Comparison of ENCODE assay signal across 8 cellular contexts in the genomic region with DNA sequence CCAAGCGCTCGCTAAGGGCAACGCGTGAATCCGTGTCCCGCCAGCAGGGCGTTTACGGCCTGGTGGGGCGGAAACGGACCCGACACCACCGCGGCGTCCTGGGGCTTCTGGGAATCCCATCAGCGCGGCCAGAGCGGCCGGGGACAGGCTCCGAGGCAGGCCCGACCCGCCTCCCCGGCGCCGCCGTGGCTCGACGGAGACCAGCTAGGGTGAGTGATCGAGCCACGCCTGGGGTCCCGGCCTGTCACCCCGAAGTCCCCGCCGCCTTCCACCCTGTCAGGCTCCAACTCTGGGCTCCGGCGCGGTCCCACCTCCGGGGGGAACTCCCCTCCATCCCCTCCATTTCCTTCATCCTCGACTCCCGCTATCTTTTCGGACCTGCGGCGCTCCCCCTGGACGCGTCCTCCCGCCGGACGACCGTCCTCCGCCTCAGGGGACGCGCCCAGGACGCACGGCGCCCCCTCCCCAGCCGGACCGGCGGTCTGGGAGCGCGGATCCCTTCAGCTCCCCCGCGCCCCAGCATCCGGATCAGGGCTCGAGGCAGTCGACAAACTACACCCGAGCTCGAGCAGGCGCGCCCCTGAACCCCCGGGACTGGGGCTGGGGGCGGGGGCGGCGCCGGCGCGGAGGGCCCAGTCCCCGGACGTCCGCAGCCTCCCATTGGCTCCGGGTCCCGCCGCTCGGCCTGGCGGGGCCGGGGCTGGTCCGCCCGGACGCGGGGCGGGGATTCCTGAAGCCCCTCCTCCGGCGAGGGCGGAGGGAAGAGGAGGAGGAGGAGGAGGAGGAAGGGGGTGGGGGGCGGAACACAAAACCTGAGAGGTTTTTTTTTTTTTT. TPM values are rescaled to one million over a fixed set of nuclear protein-coding genes. Genes with fewer than 3 reads are reported as not detected.
DNase-seq lines count a peak whose midpoint lies in the region; FAIRE-seq and TF ChIP-seq lines count a peak whose summit lies in the region.

No MANE protein-coding gene starts in this region.

- peak; percentile 83 for DNase-seq in H54 (ENCODE audit: insufficient read length, low spot score)
- peak; percentile 95 for DNase-seq in MG63
- peak; percentile 82 to 98 (median 88) for DNase-seq in activated naive CD4-positive, alpha-beta T cell (lab: John Stamatoyannopoulos, UW)
- peak; percentile 87 for DNase-seq in foreskin melanocyte
- DNase-seq in substantia nigra (lab: John Stamatoyannopoulos, UW) = peak; percentile 29 to 97 (median 85)

- no peak for TF ChIP-seq CTCF in neutrophil (IDR thresholded peaks at IDR 0.05)

- peak overlapping the region; percentile 89 for H3K27ac ChIP-seq in neutrophil
- H3K27ac ChIP-seq in substantia nigra (ENCODE audit: low read depth, low read length, poor library complexity, severe bottlenecking) = peak overlapping the region; percentile 93

- no peak for FAIRE-seq in H54 (lab: Jason Lieb, UNC)

- no peaks in the 10 kb centered on the region for H3K9me3 ChIP-seq in ES-I3 (ENCODE audit: control insufficient read depth, insufficient read depth, low read length)
- no peaks in the 10 kb centered on the region for H3K9me3 ChIP-seq in MG63
- no peaks in the 10 kb centered on the region for H3K9me3 ChIP-seq in neutrophil

- TF ChIP-seq POLR2A in H54 (IDR thresholded peaks at IDR 0.05; ENCODE audit: low read depth, low read length) (peak; percentile 67), Raji (IDR thresholded peaks at IDR 0.05; ENCODE audit: insufficient read depth, low read depth, low read length) (peak; percentile 80)

- peak overlapping the region; percentile 100 for H3K4me3 ChIP-seq in MG63
- peak overlapping the region; percentile 94 to 96 for H3K4me3 ChIP-seq in neutrophil (ENCODE audit: low read depth in 1 of 2, low read length in 1 of 2)

- peak overlapping the region; percentile 99 for H3K9ac ChIP-seq in ES-I3 (ENCODE audit: low read depth, low read length)

- H3K4me1 ChIP-seq in ES-I3 (ENCODE audit: insufficient read depth, low read length) = peaks cover 16% of the 10 kb centered on the region
- peaks cover 32 to 35% of the 10 kb centered on the region in 2 experiments for H3K4me1 ChIP-seq in neutrophil (ENCODE audit: control insufficient read depth in 1 of 2, insufficient read depth in 1 of 2, low read depth in 1 of 2, low read length in 1 of 2)

- H3K27me3 ChIP-seq in MG63 (no peaks in the 10 kb centered on the region), neutrophil (peaks cover 26% of the 10 kb centered on the region)

- H3K36me3 ChIP-seq in ES-I3 (ENCODE audit: insufficient read depth, low read length) (no peaks in the 10 kb centered on the region), MG63 (0 out of 2 replicates have a peak, but pooled peaks cover 3% of the 10 kb centered on the region), neutrophil (no peaks in the 10 kb centered on the region)

RNA-seq across cellular contexts. Expression of a gene that starts 0.6 kb away (rescaled TPM):
- total RNA-seq in MG63 (2014; rRNA removed; shearing (Covaris generic); ENCODE audit: low replicate concordance) = 0.10 and 0.52 TPM in 2 replicates

RNA-seq across cellular contexts. Expression of a gene that starts 35.3 kb away (rescaled TPM):
- total RNA-seq in MG63 (2014; rRNA removed; shearing (Covaris generic); ENCODE audit: low replicate concordance) = 0.36 and 0.69 TPM in 2 replicates

Comparison
In these comparisons a context has a peak if more than half of its experiments do, and no peak if none do; other contexts are left out.
1. Peak in every context shown above with its lines: DNase-seq, H3K4me3 ChIP-seq and H3K27ac ChIP-seq.